1 cellular context compared by ENCODE assay signal in genomic region chr22:43244385-43244784, GRCh38.
TF ChIP-seq lines count a peak whose summit lies in the region.

No MANE protein-coding gene starts in this region.

TF ChIP-seq in HCT116, 20 proteins besides CTCF, POLR2A, EP300 and RAD21 (continued from another document):
- TF ChIP-seq YY1 (IDR thresholded peaks at IDR 0.05; ENCODE audit: extremely low read depth, insufficient replicate concordance, low read depth, low read length) (no peak), EZH2 (IDR thresholded peaks at IDR 0.05) (no peak), CBX3 (IDR thresholded peaks at IDR 0.05; ENCODE audit: low read depth) (no peak)
